ENCODE assay signal across 1 cellular context in the genomic region with DNA sequence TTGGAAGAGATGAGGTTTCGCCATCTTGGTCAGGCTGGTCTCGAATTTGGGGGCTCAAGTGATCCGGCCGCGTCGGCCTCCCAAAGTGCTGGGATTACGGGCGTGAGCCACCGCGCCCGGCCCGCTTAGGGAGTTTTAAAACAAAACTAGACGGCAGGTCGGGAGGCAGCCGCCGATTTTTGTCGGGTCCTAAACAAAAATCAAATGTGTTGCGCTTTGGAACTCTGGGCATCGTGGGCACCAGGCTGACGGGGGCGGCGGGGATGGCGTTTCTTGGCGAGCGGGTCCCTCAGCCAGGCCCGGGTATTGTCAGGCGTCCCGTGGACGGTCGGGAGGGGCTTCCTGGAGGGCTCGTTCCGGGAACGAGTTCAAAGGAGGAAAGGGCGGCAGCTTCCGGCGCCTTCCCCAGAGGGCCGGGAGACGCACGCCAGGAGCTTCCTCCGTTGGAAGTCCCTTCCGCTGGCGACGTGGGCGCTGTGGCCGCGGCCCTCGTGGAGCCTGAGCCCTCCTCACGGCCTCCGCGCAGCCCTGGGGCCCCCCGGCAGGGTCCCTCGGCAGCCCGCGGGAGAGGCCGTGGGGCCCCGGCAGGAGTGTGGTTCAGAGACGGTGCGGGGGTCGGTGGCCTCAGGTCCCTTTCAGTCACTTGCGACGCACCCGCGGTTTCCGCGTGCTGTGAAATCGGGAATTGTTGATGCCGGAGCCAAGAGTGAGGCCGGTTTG.
TF ChIP-seq lines count a peak whose summit lies in the region.

No MANE protein-coding gene starts in this region.

TF ChIP-seq in GM12878, 131 proteins besides CTCF, POLR2A, EP300 and RAD21 (continued from another document):
- TF ChIP-seq, protein P1, sequence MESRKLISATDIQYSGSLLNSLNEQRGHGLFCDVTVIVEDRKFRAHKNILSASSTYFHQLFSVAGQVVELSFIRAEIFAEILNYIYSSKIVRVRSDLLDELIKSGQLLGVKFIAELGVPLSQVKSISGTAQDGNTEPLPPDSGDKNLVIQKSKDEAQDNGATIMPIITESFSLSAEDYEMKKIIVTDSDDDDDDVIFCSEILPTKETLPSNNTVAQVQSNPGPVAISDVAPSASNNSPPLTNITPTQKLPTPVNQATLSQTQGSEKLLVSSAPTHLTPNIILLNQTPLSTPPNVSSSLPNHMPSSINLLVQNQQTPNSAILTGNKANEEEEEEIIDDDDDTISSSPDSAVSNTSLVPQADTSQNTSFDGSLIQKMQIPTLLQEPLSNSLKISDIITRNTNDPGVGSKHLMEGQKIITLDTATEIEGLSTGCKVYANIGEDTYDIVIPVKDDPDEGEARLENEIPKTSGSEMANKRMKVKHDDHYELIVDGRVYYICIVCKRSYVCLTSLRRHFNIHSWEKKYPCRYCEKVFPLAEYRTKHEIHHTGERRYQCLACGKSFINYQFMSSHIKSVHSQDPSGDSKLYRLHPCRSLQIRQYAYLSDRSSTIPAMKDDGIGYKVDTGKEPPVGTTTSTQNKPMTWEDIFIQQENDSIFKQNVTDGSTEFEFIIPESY (IDR thresholded peaks at IDR 0.05), result no peak
- TF ChIP-seq WRNIP1 (IDR thresholded peaks at IDR 0.05; ENCODE audit: borderline replicate concordance, low read depth, low read length) (no peak), PML (IDR thresholded peaks at IDR 0.05; ENCODE audit: low read length) (peak; percentile 32; the same call in 1 of the 2 replicates), EGR1 (IDR thresholded peaks at IDR 0.05; ENCODE audit: borderline replicate concordance in 1 of 2, low read depth in 2 of 2, low read length in 2 of 2) (peak in 1 of 2 experiments; percentile 25; a peak in 1 of 3 replicates), EED (IDR thresholded peaks at IDR 0.05; ENCODE audit: low read depth) (peak; percentile 80), SP1 (IDR thresholded peaks at IDR 0.05; ENCODE audit: low read depth, low read length) (peak; percentile 19), POU2F2 (IDR thresholded peaks at IDR 0.05; ENCODE audit: borderline replicate concordance, low read depth, low read length) (0 out of 3 replicates have a peak, but pooled peaks have one; percentile 26), MEF2A (IDR thresholded peaks at IDR 0.05; ENCODE audit: insufficient read depth, low read depth, low read length) (no peak)
